9 cellular contexts compared by ENCODE assay signal in the genomic region with DNA sequence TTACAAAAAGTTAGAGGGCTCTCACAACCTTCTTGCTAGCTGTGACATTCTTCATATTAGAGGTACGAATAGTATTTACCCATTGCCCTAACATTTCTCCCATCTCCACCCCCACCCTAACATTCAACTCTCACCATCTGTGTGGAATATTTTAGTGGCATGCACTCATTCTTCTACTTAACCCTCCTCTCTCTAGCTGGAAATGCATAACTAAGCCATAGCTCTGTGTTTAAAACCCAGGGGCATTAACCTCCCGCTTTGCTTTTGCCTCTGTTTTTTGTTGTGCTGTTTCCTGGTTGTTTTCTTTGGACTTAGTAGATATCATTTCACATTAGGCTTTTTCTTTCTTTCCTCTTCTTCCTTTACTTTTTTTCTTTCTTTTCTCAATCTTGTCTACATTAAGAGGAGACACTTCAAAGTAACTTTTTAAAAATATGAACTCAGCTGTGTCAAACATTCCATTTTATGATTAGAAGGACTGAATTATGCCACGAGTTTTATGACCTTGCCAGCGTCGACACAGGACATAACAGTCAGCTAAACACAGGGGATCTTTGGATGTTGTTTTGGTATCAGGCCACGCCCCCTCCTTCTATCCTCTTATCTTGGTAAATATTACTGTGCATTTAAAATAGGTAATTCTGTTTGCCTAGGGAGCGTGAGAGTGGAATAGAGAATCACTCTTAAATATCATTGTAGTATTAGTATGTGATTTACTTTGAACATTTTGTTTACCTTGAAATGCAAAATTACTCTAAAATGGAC.
DNase-seq lines count a peak whose midpoint lies in the region; ATAC-seq and TF ChIP-seq lines count a peak whose summit lies in the region.
"Had no signal": no experiment of that assay in that cellular context is flagged by ENCODE, and none has a peak within 500 bp of the region (broad histone marks: within the 10 kb centered on the region; RNA-seq: fewer than 3 reads in every experiment).

No MANE protein-coding gene starts in this region.

- ATAC-seq in GM19452 (IDR thresholded peaks at IDR 0.05; ENCODE audit: unreplicated experiment): no peak
- ATAC-seq: activated T-helper 17 cell treated with anti-CD3 and anti-CD28 coated beads, Interleukin-2, amount 50 U/mL, for 72 hours had no signal

- no peak overlapping the region for H3K4me3 Mint-ChIP-seq in activated T-helper 2 cell treated with anti-CD3 and anti-CD28 coated beads, Interferon-gamma antibody, Interleukin-2, Interleukin-4, amounts not matched to agents 10 μg/mL and 5 μg/mL and 100 μg/mL, durations not matched to agents 14 hours and 24 hours and 36 hours (ENCODE audit: low read depth)
- H3K4me3 Mint-ChIP-seq: activated T-helper 17 cell treated with anti-CD3 and anti-CD28 coated beads, Interleukin-2, amount 50 U/mL, for 72 hours had no signal

- no peaks in the 10 kb centered on the region for H3K9me3 Mint-ChIP-seq in activated T-helper 2 cell treated with anti-CD3 and anti-CD28 coated beads, Interferon-gamma antibody, Interleukin-2, Interleukin-4, amounts not matched to agents 10 μg/mL and 5 μg/mL and 100 μg/mL, durations not matched to agents 14 hours and 24 hours and 36 hours
- H3K9me3 Mint-ChIP-seq: activated T-helper 17 cell treated with anti-CD3 and anti-CD28 coated beads, Interleukin-2, amount 50 U/mL, for 72 hours had no signal

- H3K27me3 Mint-ChIP-seq in activated T-helper 2 cell treated with anti-CD3 and anti-CD28 coated beads, Interferon-gamma antibody, Interleukin-2, Interleukin-4, amounts not matched to agents 10 μg/mL and 5 μg/mL and 100 μg/mL, durations not matched to agents 14 hours and 24 hours and 36 hours (ENCODE audit: low read depth): peaks cover 9% of the 10 kb centered on the region

- no peaks in the 10 kb centered on the region for H3K4me1 Mint-ChIP-seq in activated T-helper 2 cell treated with anti-CD3 and anti-CD28 coated beads, Interferon-gamma antibody, Interleukin-2, Interleukin-4, amounts not matched to agents 10 μg/mL and 5 μg/mL and 100 μg/mL, durations not matched to agents 14 hours and 24 hours and 36 hours (ENCODE audit: low read depth)

- H3K36me3 Mint-ChIP-seq in activated T-helper 2 cell treated with anti-CD3 and anti-CD28 coated beads, Interferon-gamma antibody, Interleukin-2, Interleukin-4, amounts not matched to agents 10 μg/mL and 5 μg/mL and 100 μg/mL, durations not matched to agents 14 hours and 24 hours and 36 hours (ENCODE audit: low read depth): no peaks in the 10 kb centered on the region

- H3K27ac Mint-ChIP-seq in activated T-helper 2 cell treated with anti-CD3 and anti-CD28 coated beads, Interferon-gamma antibody, Interleukin-2, Interleukin-4, amounts not matched to agents 10 μg/mL and 5 μg/mL and 100 μg/mL, durations not matched to agents 14 hours and 24 hours and 36 hours: no peak overlapping the region
- H3K27ac Mint-ChIP-seq: activated T-helper 17 cell treated with anti-CD3 and anti-CD28 coated beads, Interleukin-2, amount 50 U/mL, for 72 hours had no signal

- no peak for TF ChIP-seq CTCF in neutrophil (IDR thresholded peaks at IDR 0.05)
- TF ChIP-seq CTCF in GM10266 (IDR thresholded peaks at IDR 0.05; ENCODE audit: control insufficient read depth, insufficient read depth, low read depth, missing control alignments): no peak

- peaks cover 50 to 68% of the 10 kb centered on the region in 2 experiments for H3K4me1 ChIP-seq in neutrophil (ENCODE audit: control insufficient read depth in 1 of 2, insufficient read depth in 1 of 2, low read depth in 1 of 2, low read length in 1 of 2)

- H3K36me3 ChIP-seq in neutrophil: no peaks in the 10 kb centered on the region

- no peaks in the 10 kb centered on the region for H3K9me3 ChIP-seq in neutrophil

- intact Hi-C loops in activated T-helper 2 cell treated with anti-CD3 and anti-CD28 coated beads, Interferon-gamma antibody, Interleukin-2, Interleukin-4, amounts not matched to agents 10 μg/mL and 5 μg/mL and 100 μg/mL, durations not matched to agents 14 hours and 24 hours and 36 hours (cut with micrococcal nuclease): no loop called here

- DNase-seq in COLO668 (lab: John Stamatoyannopoulos, UW; ENCODE audit: unreplicated experiment) (peak; percentile 15), NCI-H510A (lab: John Stamatoyannopoulos, UW) (peak; percentile 41), fibroblast of gingiva (ENCODE audit: low read depth) (peak; percentile 40), COLO829 (ENCODE audit: low spot score) (no peak), GM10266 (ENCODE audit: extremely low spot score) (no peak)
- DNase-seq in activated T-helper 2 cell treated with anti-CD3 and anti-CD28 coated beads, Interferon-gamma antibody, Interleukin-2, Interleukin-4, amounts not matched to agents 10 μg/mL and 5 μg/mL and 100 μg/mL, durations not matched to agents 14 hours and 24 hours and 36 hours (ENCODE audit: low spot score): no peak

- H3K27ac ChIP-seq in neutrophil: peak overlapping the region; percentile 61

- no peaks in the 10 kb centered on the region for H3K27me3 ChIP-seq in neutrophil

- no peak overlapping the region for H3K4me3 ChIP-seq in neutrophil (ENCODE audit: low read depth in 1 of 2, low read length in 1 of 2)

Comparison
In these comparisons a context has a peak if more than half of its experiments do, and no peak if none do; other contexts are left out.
1. DNase-seq: peak in COLO668 (single experiment), NCI-H510A (single experiment) and fibroblast of gingiva (single experiment); none in COLO829 (single experiment), activated T-helper 2 cell treated with anti-CD3 and anti-CD28 coated beads, Interferon-gamma antibody, Interleukin-2, Interleukin-4, amounts not matched to agents 10 μg/mL and 5 μg/mL and 100 μg/mL, durations not matched to agents 14 hours and 24 hours and 36 hours (single experiment) and GM10266 (single experiment).